In the genomic region with DNA sequence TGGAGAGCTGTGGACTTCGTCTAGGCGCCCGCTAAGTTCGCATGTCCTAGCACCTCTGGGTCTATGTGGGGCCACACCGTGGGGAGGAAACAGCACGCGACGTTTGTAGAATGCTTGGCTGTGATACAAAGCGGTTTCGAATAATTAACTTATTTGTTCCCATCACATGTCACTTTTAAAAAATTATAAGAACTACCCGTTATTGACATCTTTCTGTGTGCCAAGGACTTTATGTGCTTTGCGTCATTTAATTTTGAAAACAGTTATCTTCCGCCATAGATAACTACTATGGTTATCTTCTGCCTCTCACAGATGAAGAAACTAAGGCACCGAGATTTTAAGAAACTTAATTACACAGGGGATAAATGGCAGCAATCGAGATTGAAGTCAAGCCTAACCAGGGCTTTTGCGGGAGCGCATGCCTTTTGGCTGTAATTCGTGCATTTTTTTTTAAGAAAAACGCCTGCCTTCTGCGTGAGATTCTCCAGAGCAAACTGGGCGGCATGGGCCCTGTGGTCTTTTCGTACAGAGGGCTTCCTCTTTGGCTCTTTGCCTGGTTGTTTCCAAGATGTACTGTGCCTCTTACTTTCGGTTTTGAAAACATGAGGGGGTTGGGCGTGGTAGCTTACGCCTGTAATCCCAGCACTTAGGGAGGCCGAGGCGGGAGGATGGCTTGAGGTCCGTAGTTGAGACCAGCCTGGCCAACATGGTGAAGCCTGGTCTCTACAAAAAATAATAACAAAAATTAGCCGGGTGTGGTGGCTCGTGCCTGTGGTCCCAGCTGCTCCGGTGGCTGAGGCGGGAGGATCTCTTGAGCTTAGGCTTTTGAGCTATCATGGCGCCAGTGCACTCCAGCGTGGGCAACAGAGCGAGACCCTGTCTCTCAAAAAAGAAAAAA, we compare ENCODE assay signal across 1 cellular context.
A peak's percentile ranks its signal among the peaks of the same experiment; 100 is the strongest.
TF ChIP-seq lines count a peak whose summit lies in the region.

No MANE protein-coding gene starts in this region.

TF ChIP-seq in K562, 482 proteins besides CTCF, POLR2A, EP300 and RAD21 (continued from another document):
- peak; percentile 37 for TF ChIP-seq BRD9 (IDR thresholded peaks at IDR 0.05; ENCODE audit: low read depth, partially characterized antibody)
- 0 out of 2 replicates have a peak, but pooled peaks have one; percentile 34 for TF ChIP-seq SMARCA5 (IDR thresholded peaks at IDR 0.05)
- TF ChIP-seq, protein P1, sequence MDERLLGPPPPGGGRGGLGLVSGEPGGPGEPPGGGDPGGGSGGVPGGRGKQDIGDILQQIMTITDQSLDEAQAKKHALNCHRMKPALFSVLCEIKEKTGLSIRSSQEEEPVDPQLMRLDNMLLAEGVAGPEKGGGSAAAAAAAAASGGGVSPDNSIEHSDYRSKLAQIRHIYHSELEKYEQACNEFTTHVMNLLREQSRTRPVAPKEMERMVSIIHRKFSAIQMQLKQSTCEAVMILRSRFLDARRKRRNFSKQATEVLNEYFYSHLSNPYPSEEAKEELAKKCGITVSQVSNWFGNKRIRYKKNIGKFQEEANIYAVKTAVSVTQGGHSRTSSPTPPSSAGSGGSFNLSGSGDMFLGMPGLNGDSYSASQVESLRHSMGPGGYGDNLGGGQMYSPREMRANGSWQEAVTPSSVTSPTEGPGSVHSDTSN (CRISPR knock-in tag; IDR thresholded peaks at IDR 0.05; ENCODE audit: low read depth), result no peak
- TF ChIP-seq, protein P1 (tag; conservative IDR thresholded peaks at IDR 0.05; ENCODE audit: low read depth), result no peak
- TF ChIP-seq ZNF146 (CRISPR knock-in tag; IDR thresholded peaks at IDR 0.05; ENCODE audit: unreplicated experiment), result no peak
- peak; percentile 49 for TF ChIP-seq TAF1 (IDR thresholded peaks at IDR 0.05; ENCODE audit: control insufficient read depth, extremely low read depth, insufficient read depth, low read length, severe bottlenecking)
- TF ChIP-seq, protein P2, sequence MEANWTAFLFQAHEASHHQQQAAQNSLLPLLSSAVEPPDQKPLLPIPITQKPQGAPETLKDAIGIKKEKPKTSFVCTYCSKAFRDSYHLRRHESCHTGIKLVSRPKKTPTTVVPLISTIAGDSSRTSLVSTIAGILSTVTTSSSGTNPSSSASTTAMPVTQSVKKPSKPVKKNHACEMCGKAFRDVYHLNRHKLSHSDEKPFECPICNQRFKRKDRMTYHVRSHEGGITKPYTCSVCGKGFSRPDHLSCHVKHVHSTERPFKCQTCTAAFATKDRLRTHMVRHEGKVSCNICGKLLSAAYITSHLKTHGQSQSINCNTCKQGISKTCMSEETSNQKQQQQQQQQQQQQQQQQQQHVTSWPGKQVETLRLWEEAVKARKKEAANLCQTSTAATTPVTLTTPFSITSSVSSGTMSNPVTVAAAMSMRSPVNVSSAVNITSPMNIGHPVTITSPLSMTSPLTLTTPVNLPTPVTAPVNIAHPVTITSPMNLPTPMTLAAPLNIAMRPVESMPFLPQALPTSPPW (CRISPR knock-in tag; IDR thresholded peaks at IDR 0.05), result peak; percentile 15; the same call in 1 of the 2 replicates
- no peak for TF ChIP-seq MCM7 (IDR thresholded peaks at IDR 0.05)
- 0 out of 2 replicates have a peak, but pooled peaks have one; percentile 35 for TF ChIP-seq HLTF (IDR thresholded peaks at IDR 0.05)
- TF ChIP-seq MBD2 (IDR thresholded peaks at IDR 0.05; ENCODE audit: borderline replicate concordance, low read depth), result no peak
- TF ChIP-seq FOXJ3 (CRISPR knock-in tag; IDR thresholded peaks at IDR 0.05), result no peak
- peak; percentile 16; the same call in 1 of the 2 replicates for TF ChIP-seq MXI1 (IDR thresholded peaks at IDR 0.05; ENCODE audit: low read depth, low read length)
- TF ChIP-seq, protein P3, sequence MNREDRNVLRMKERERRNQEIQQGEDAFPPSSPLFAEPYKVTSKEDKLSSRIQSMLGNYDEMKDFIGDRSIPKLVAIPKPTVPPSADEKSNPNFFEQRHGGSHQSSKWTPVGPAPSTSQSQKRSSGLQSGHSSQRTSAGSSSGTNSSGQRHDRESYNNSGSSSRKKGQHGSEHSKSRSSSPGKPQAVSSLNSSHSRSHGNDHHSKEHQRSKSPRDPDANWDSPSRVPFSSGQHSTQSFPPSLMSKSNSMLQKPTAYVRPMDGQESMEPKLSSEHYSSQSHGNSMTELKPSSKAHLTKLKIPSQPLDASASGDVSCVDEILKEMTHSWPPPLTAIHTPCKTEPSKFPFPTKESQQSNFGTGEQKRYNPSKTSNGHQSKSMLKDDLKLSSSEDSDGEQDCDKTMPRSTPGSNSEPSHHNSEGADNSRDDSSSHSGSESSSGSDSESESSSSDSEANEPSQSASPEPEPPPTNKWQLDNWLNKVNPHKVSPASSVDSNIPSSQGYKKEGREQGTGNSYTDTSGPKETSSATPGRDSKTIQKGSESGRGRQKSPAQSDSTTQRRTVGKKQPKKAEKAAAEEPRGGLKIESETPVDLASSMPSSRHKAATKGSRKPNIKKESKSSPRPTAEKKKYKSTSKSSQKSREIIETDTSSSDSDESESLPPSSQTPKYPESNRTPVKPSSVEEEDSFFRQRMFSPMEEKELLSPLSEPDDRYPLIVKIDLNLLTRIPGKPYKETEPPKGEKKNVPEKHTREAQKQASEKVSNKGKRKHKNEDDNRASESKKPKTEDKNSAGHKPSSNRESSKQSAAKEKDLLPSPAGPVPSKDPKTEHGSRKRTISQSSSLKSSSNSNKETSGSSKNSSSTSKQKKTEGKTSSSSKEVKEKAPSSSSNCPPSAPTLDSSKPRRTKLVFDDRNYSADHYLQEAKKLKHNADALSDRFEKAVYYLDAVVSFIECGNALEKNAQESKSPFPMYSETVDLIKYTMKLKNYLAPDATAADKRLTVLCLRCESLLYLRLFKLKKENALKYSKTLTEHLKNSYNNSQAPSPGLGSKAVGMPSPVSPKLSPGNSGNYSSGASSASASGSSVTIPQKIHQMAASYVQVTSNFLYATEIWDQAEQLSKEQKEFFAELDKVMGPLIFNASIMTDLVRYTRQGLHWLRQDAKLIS (CRISPR knock-in tag; IDR thresholded peaks at IDR 0.05), result no peak
